Comparison of ENCODE assay signal across 10 cellular contexts in genomic region chr20:37627060-37627766, GRCh38.
DNase-seq lines count a peak whose midpoint lies in the region; ATAC-seq and TF ChIP-seq lines count a peak whose summit lies in the region.
"Had no signal": no experiment of that assay in that cellular context is flagged by ENCODE, and none has a peak within 500 bp of the region (broad histone marks: within the 10 kb centered on the region; RNA-seq: fewer than 3 reads in every experiment).

No MANE protein-coding gene starts in this region.

- H3K36me3 ChIP-seq in PC-3 (ENCODE audit: low read depth, low read length) (no peaks in the 10 kb centered on the region), mesendoderm (ENCODE audit: control insufficient read depth, insufficient read depth, low read length) (no peaks in the 10 kb centered on the region), BE2C (no peaks in the 10 kb centered on the region)
- H3K36me3 ChIP-seq: Peyer's patch, thoracic aorta had no signal

- H3F3A ChIP-seq in PC-3 (ENCODE audit: low read length, unreplicated experiment) = no peaks in the 10 kb centered on the region

- CTCF ChIA-PET in PC-3 (lab: Charles Lee) = no interaction called here

- H3K23ac ChIP-seq in mesendoderm (ENCODE audit: low read length) = no peak overlapping the region

- H3K4ac ChIP-seq in mesendoderm (ENCODE audit: low read depth, low read length) = no peak overlapping the region

- H3K4me1 ChIP-seq in PC-3 (ENCODE audit: insufficient read depth, low read length) = no peaks in the 10 kb centered on the region
- no peaks in the 10 kb centered on the region for H3K4me1 ChIP-seq in mesendoderm (ENCODE audit: control insufficient read depth, low read depth, low read length)
- H3K4me1 ChIP-seq in BE2C = peaks cover 15% of the 10 kb centered on the region
- H3K4me1 ChIP-seq: Peyer's patch had no signal

- no peak for TF ChIP-seq CTCF in PC-3 (conservative IDR thresholded peaks at IDR 0.05; ENCODE audit: low read depth, low read length)
- no peak for TF ChIP-seq CTCF in cardiac fibroblast (IDR thresholded peaks at IDR 0.05; ENCODE audit: low read depth, low read length)
- TF ChIP-seq CTCF in BE2C (IDR thresholded peaks at IDR 0.05; ENCODE audit: low read depth, low read length) = no peak

- H4K20me1 ChIP-seq in PC-3 (ENCODE audit: low read length) = no peaks in the 10 kb centered on the region

- BruUV-seq in PC-3 (replicated peaks; lab: Mats Ljungman, UMichigan) = no TSS peak

- peak; percentile 43; the same call in 1 of the 2 replicates for ATAC-seq in PC-3
- ATAC-seq in HG03378 (IDR thresholded peaks at IDR 0.05; ENCODE audit: unreplicated experiment) = no peak

- no peak overlapping the region for H2AK5ac ChIP-seq in mesendoderm (ENCODE audit: low read length)

- no peak overlapping the region for H4K5ac ChIP-seq in mesendoderm (ENCODE audit: low read length)

- H3K18ac ChIP-seq in mesendoderm (ENCODE audit: low read length) = no peak overlapping the region

- no peak overlapping the region for H2AFZ ChIP-seq in PC-3 (ENCODE audit: low read length)

- H3K27me3 ChIP-seq in PC-3 (ENCODE audit: low read length) = peaks cover 31% of the 10 kb centered on the region
- H3K27me3 ChIP-seq in mesendoderm (ENCODE audit: insufficient read depth, low read length, poor library complexity) = no peaks in the 10 kb centered on the region
- no peaks in the 10 kb centered on the region for H3K27me3 ChIP-seq in BE2C
- H3K27me3 ChIP-seq: Peyer's patch had no signal

- H3K4me3 ChIP-seq in PC-3 (ENCODE audit: low read length) (no peak overlapping the region), cardiac fibroblast (replicated peaks in 1 of 2; ENCODE audit: low read depth in 2 of 2, low read length in 2 of 2) (no peak overlapping the region), mesendoderm (ENCODE audit: low read length) (no peak overlapping the region), BE2C (ENCODE audit: low read depth, low read length) (no peak overlapping the region)
- H3K4me3 ChIP-seq: Peyer's patch, thoracic aorta had no signal

- DNase-seq in NCI-H2227 (lab: John Stamatoyannopoulos, UW; ENCODE audit: unreplicated experiment) (peak; percentile 16), NCI-H2227 treated with DMSO at 0.1 percent for 48 hours (lab: John Stamatoyannopoulos, UW) (no peak), PC-3 (peak; percentile 74), cardiac fibroblast (ENCODE audit: low read depth in 2 of 2) (peak; percentile 70 to 71), mesendoderm (peak; percentile 72), BE2C (no peak), DMS114 treated with DMSO at 0.1 percent for 48 hours (lab: John Stamatoyannopoulos, UW; ENCODE audit: unreplicated experiment) (no peak)

- H3K4me2 ChIP-seq in PC-3 (ENCODE audit: low read length) (no peak overlapping the region), mesendoderm (ENCODE audit: low read length) (no peak overlapping the region)

- POLR2A ChIA-PET in PC-3 (lab: Charles Lee; ENCODE audit: unreplicated experiment) = no interaction called here

- H2BK5ac ChIP-seq in mesendoderm (ENCODE audit: low read length) = no peak overlapping the region

- no peaks in the 10 kb centered on the region for H3K9me3 ChIP-seq in PC-3 (ENCODE audit: low read length)
- no peaks in the 10 kb centered on the region for H3K9me3 ChIP-seq in BE2C
- H3K9me3 ChIP-seq: Peyer's patch, thoracic aorta had no signal

- H3K79me2 ChIP-seq in PC-3 (ENCODE audit: low read length) (no peaks in the 10 kb centered on the region), mesendoderm (ENCODE audit: control insufficient read depth, insufficient read depth, low read length) (no peaks in the 10 kb centered on the region)

- H3K9ac ChIP-seq in PC-3 (ENCODE audit: low read length) = no peak overlapping the region
- no peak overlapping the region for H3K9ac ChIP-seq in mesendoderm (ENCODE audit: low read length)

- H3K56ac ChIP-seq in mesendoderm (ENCODE audit: low read length) = no peak overlapping the region

- H2BK120ac ChIP-seq in mesendoderm (ENCODE audit: low read depth, low read length) = no peak overlapping the region

- H2BK15ac ChIP-seq in mesendoderm (replicated peaks; ENCODE audit: low read depth) = no peak overlapping the region

- intact Hi-C loops in PC-3 (cut with micrococcal nuclease) = no loop called here

- WGBS in mesendoderm (ENCODE audit: extremely low coverage, insufficient coverage, low lambda C conversion rate) = no CpG with 5 or more reads among the region's 15 CpGs

- H3K79me1 ChIP-seq in mesendoderm (ENCODE audit: low read length) = no peaks in the 10 kb centered on the region

- H4K8ac ChIP-seq in mesendoderm (ENCODE audit: low read depth, low read length) = no peak overlapping the region

- no peaks in the 10 kb centered on the region for H3K9me2 ChIP-seq in PC-3 (replicated peaks; ENCODE audit: low read length)

- H3K27ac ChIP-seq in PC-3 (ENCODE audit: low read length) (no peak overlapping the region), mesendoderm (ENCODE audit: low read depth, low read length) (no peak overlapping the region)
- H3K27ac ChIP-seq: Peyer's patch, thoracic aorta had no signal

Comparison
In these comparisons a context has a peak if more than half of its experiments do, and no peak if none do; other contexts are left out.
1. DNase-seq: peak in NCI-H2227 (single experiment), PC-3 (single experiment), cardiac fibroblast (2 of 2) and mesendoderm (single experiment); none in NCI-H2227 treated with DMSO at 0.1 percent for 48 hours (single experiment), BE2C (single experiment) and DMS114 treated with DMSO at 0.1 percent for 48 hours (single experiment).